Comparison of ENCODE assay signal across 8 cellular contexts in the genomic region with DNA sequence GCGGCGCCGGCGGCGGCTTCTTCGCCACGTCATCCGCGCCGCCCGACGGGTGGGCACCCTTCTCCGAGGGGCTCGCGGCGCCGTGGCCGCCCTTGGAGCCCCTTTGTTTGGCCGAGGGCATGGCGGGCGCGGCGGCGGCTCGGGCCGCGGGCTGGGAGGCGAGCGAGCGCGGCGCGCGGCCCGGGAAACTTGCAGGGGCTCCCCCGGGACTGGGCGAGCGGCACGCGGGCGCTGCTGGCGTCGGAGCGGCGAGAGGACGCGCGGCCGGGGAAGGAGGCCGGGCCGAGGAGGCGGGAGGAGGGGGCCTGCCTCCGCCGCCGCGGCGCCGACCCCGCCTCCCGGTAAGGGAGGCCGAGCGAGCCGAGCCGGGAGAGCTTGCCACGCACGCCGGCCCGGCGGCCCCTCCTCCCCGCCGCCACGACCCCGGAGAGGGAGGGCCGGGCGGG. TPM values are rescaled to one million over a fixed set of nuclear protein-coding genes. Genes with fewer than 3 reads are reported as not detected.
A peak's percentile ranks its signal among the peaks of the same experiment; 100 is the strongest.
DNase-seq lines count a peak whose midpoint lies in the region; ATAC-seq and TF ChIP-seq lines count a peak whose summit lies in the region.

A gene with protein sequence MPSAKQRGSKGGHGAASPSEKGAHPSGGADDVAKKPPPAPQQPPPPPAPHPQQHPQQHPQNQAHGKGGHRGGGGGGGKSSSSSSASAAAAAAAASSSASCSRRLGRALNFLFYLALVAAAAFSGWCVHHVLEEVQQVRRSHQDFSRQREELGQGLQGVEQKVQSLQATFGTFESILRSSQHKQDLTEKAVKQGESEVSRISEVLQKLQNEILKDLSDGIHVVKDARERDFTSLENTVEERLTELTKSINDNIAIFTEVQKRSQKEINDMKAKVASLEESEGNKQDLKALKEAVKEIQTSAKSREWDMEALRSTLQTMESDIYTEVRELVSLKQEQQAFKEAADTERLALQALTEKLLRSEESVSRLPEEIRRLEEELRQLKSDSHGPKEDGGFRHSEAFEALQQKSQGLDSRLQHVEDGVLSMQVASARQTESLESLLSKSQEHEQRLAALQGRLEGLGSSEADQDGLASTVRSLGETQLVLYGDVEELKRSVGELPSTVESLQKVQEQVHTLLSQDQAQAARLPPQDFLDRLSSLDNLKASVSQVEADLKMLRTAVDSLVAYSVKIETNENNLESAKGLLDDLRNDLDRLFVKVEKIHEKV (minus strand): TSS at position 290 of the 446 bp plus-strand sequence. CDS start 169 bp downstream, at position 121.

- H3K27ac Mint-ChIP-seq in CD4-positive, alpha-beta T cell: peak within 1 kb of the TSS; percentile 94
- peak within 1 kb of the TSS; percentile 45 for H3K27ac Mint-ChIP-seq in activated naive CD8-positive, alpha-beta T cell treated with anti-CD3 and anti-CD28 coated beads, Interleukin-2, amount 10 ng/mL, durations not matched to agents 7 days and 5 days

- ATAC-seq in CD4-positive, alpha-beta T cell (ENCODE audit: poor library complexity): peak; percentile 51
- ATAC-seq in GM19372 (IDR thresholded peaks at IDR 0.05; ENCODE audit: low read depth, unreplicated experiment) (peak; percentile 47), HG03565 (IDR thresholded peaks at IDR 0.05; ENCODE audit: unreplicated experiment) (peak; percentile 31), omental fat pad (ENCODE audit: low FRiP score) (peak; percentile 63)
- ATAC-seq in activated naive CD8-positive, alpha-beta T cell treated with anti-CD3 and anti-CD28 coated beads, Interleukin-2, amount 10 ng/mL, durations not matched to agents 7 days and 5 days (ENCODE audit: low read depth): peak; percentile 43

- DNase-seq in CD4-positive, alpha-beta T cell: peak; percentile 11 to 71 (median 44)
- DNase-seq in activated naive CD8-positive, alpha-beta T cell treated with anti-CD3 and anti-CD28 coated beads, Interleukin-2, amount 10 ng/mL, durations not matched to agents 7 days and 5 days: peak; percentile 64
- peak in 38 of 42 donors; percentile 22 to 78 (median 54) for DNase-seq in head of caudate nucleus
- DNase-seq in omental fat pad (ENCODE audit: low spot score): no peak
- DNase-seq in vagina (ENCODE audit: extremely low spot score in 2 of 2): peak; percentile 25 to 77

- no peak for TF ChIP-seq CTCF in CD4-positive, alpha-beta T cell (IDR thresholded peaks at IDR 0.05)
- TF ChIP-seq CTCF in omental fat pad (IDR thresholded peaks at IDR 0.05) (no peak), vagina (IDR thresholded peaks at IDR 0.05) (no peak)

- H3K36me3 Mint-ChIP-seq in CD4-positive, alpha-beta T cell (ENCODE audit: low read depth): no peaks in the 10 kb centered on the region
- H3K36me3 Mint-ChIP-seq in activated naive CD8-positive, alpha-beta T cell treated with anti-CD3 and anti-CD28 coated beads, Interleukin-2, amount 10 ng/mL, durations not matched to agents 7 days and 5 days: no peaks in the 10 kb centered on the region

- H3K4me1 Mint-ChIP-seq in CD4-positive, alpha-beta T cell (ENCODE audit: low read depth): peaks cover 43% of the 10 kb centered on the region
- H3K4me1 Mint-ChIP-seq in activated naive CD8-positive, alpha-beta T cell treated with anti-CD3 and anti-CD28 coated beads, Interleukin-2, amount 10 ng/mL, durations not matched to agents 7 days and 5 days: peaks cover 8% of the 10 kb centered on the region

- no peaks in the 10 kb centered on the region for H3K36me3 ChIP-seq in vagina

- POLR2A ChIA-PET in CD4-positive, alpha-beta T cell (lab: Charles Lee): interaction anchor here (1.0 to 6.9 kb wide), 7 partner anchors 10 to 110 kb away, joined by 3 to 157 read pairs (median 7); partner anchors contain the start of genes POLR3B and TCP11L2
- POLR2A ChIA-PET in activated naive CD8-positive, alpha-beta T cell treated with anti-CD3 and anti-CD28 coated beads, Interleukin-2, amount 10 ng/mL, durations not matched to agents 7 days and 5 days (lab: Charles Lee): interaction anchor here (1.3 kb wide), 1 partner anchor 13 kb away, joined by 3 read pairs; no protein-coding TSS in a partner anchor

- H3K27ac ChIP-seq in CD4-positive, alpha-beta T cell (ENCODE audit: low read depth, low read length): peak within 1 kb of the TSS; percentile 81
- peak within 1 kb of the TSS; percentile 99 for H3K27ac ChIP-seq in vagina

- peaks cover 56% of the 10 kb centered on the region for H3K4me1 ChIP-seq in vagina

- no peaks in the 10 kb centered on the region for H3K9me3 ChIP-seq in CD4-positive, alpha-beta T cell (ENCODE audit: control insufficient read depth, low read length)
- no peaks in the 10 kb centered on the region for H3K9me3 ChIP-seq in vagina

- H3K27me3 ChIP-seq in CD4-positive, alpha-beta T cell (ENCODE audit: control insufficient read depth, insufficient read depth, low read length): no peaks in the 10 kb centered on the region
- no peaks in the 10 kb centered on the region for H3K27me3 ChIP-seq in vagina

- H3K4me3 Mint-ChIP-seq in CD4-positive, alpha-beta T cell: peak within 1 kb of the TSS; percentile 89
- H3K4me3 Mint-ChIP-seq in activated naive CD8-positive, alpha-beta T cell treated with anti-CD3 and anti-CD28 coated beads, Interleukin-2, amount 10 ng/mL, durations not matched to agents 7 days and 5 days: peak within 1 kb of the TSS; percentile 76

- TF ChIP-seq POLR2A in Raji (IDR thresholded peaks at IDR 0.05; ENCODE audit: insufficient read depth, low read depth, low read length): 0 out of 2 replicates have a peak, but pooled peaks have one; percentile 11
- TF ChIP-seq POLR2A in vagina (IDR thresholded peaks at IDR 0.05): peak in 1 of 2 donors; percentile 48

- intact Hi-C loops in CD4-positive, alpha-beta T cell (cut with DNase I, micrococcal nuclease): loop anchor here (1.0 to 10.0 kb wide), 6 partner anchors 35 to 1437 kb away; partner anchors contain the start of genes POLR3B (in 2 of the 2), CRY1 (in 1 of the 2) and PWP1 (in 1 of the 2)
- intact Hi-C loops in head of caudate nucleus (cut with DNase I) (loop anchor here (5.0 kb wide), 2 partner anchors 55 to 110 kb away; partner anchors contain the start of genes POLR3B and TCP11L2), vagina (cut with DNase I) (loop anchor here (1.0 kb wide), 1 partner anchor 55 kb away; the partner anchor contains the start of gene TCP11L2)

- no peaks in the 10 kb centered on the region for H3K27me3 Mint-ChIP-seq in CD4-positive, alpha-beta T cell
- peaks cover 5% of the 10 kb centered on the region for H3K27me3 Mint-ChIP-seq in activated naive CD8-positive, alpha-beta T cell treated with anti-CD3 and anti-CD28 coated beads, Interleukin-2, amount 10 ng/mL, durations not matched to agents 7 days and 5 days

- CTCF ChIA-PET in CD4-positive, alpha-beta T cell (lab: Charles Lee): interaction anchor here (1.6 to 1.9 kb wide), 3 partner anchors 21 to 110 kb away, joined by 4 to 10 read pairs (median 4); partner anchors contain the start of gene POLR3B

- no peaks in the 10 kb centered on the region for H3K9me3 Mint-ChIP-seq in CD4-positive, alpha-beta T cell
- H3K9me3 Mint-ChIP-seq in activated naive CD8-positive, alpha-beta T cell treated with anti-CD3 and anti-CD28 coated beads, Interleukin-2, amount 10 ng/mL, durations not matched to agents 7 days and 5 days: no peaks in the 10 kb centered on the region

- H3K4me3 ChIP-seq in vagina: peak within 1 kb of the TSS; percentile 76 to 84

RNA-seq across cellular contexts. Expression of the gene that starts here (rescaled TPM):
- 10 to 100 TPM; 14.7 to 15.7 TPM for total RNA-seq in CD4-positive, alpha-beta T cell
- 1 to 10 TPM; 3.9 TPM for total RNA-seq in activated naive CD8-positive, alpha-beta T cell treated with anti-CD3 and anti-CD28 coated beads, Interleukin-2, amount 10 ng/mL, durations not matched to agents 7 days and 5 days
- total RNA-seq in omental fat pad: 10 to 100 TPM; 32.6 to 44.2 (median 33.5) TPM
- total RNA-seq in vagina: 42.5 TPM
